In the genomic region with DNA sequence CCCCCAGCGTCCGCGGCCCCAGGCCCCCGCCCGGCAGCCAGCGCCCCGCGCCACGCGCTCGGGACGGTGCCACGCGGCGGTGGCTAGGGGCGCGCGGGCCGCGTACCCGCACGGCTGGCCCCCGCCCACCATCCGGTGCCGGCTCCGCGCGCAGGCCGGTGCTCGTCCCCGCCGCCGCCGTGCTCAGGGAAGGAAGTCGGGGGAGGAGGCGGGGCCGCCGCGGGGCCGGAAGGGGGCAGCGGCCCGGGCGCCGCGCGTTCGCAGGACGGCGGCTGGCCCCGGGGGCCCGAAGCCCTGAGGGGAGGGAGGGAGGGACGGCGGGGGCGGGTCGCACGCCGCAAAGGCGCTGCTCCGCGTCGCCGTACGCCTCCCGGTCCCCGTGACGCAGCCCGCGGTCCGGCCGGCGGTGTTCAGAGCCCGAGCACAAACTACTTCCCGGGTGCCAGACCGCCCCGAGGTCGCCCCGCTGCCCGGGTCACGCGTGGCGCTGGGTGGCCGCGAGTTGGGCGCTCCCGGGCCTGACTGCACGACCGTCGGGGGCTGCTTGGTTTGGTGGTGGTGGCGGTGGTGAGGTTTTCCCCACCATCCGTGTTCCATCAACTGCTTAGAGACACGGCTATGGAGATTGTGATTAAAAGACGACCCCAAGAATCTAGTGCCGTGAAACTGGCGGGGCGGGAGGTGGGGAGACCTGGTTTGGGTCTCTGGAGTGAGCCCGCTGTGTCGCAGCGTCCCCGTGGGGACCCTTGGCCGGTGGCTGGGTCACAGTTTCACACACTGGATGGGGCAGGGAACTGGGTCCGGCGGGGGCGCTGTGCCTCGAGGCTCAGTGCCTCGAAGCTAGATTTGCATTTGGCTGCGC, we compare ENCODE assay signal across 8 cellular contexts. TPM values are rescaled to one million over a fixed set of nuclear protein-coding genes. Genes with fewer than 3 reads are reported as not detected.
A peak's percentile ranks its signal among the peaks of the same experiment; 100 is the strongest.
DNase-seq lines count a peak whose midpoint lies in the region; ATAC-seq lines count a peak whose summit lies in the region.

Gene DCTD (minus strand): TSS at position 205 of the 862 bp plus-strand sequence. CDS start 1,818 bp downstream, outside the sequence.

- in situ Hi-C loops in ACHN (cut with HindIII; ENCODE audit: low pct_ligation_motif_present, low pct_unique_long_range_greater_than_20kb, low sequenced_read_pairs), result no loop called here

- no peaks in the 10 kb centered on the region for H3K79me1 ChIP-seq in mesendoderm (ENCODE audit: low read length)

- POLR2A ChIA-PET in activated CD8-positive, alpha-beta memory T cell treated with anti-CD3 and anti-CD28 coated beads for 36 hours (lab: Charles Lee), result interaction anchor here (0.5 kb wide), 1 partner anchor 180 kb away, joined by 4 read pairs; no protein-coding TSS in a partner anchor

- peak within 1 kb of the TSS; percentile 55 for H2BK120ac ChIP-seq in mesendoderm (ENCODE audit: low read depth, low read length)

- H2AK5ac ChIP-seq in mesendoderm (ENCODE audit: low read length), result peak within 1 kb of the TSS; percentile 82

- no CpG with 5 or more reads among the region's 106 CpGs for whole genome bisulfite sequencing in mesendoderm (ENCODE audit: extremely low coverage, insufficient coverage, low lambda C conversion rate)

- H3K36me3 ChIP-seq in effector memory CD4-positive, alpha-beta T cell (ENCODE audit: control insufficient read depth, insufficient read depth, low read length), result no peaks in the 10 kb centered on the region
- H3K36me3 ChIP-seq in mesendoderm (ENCODE audit: control insufficient read depth, insufficient read depth, low read length), result peaks cover 2% of the 10 kb centered on the region

- peak within 1 kb of the TSS; percentile 87 for H3K9ac ChIP-seq in mesendoderm (ENCODE audit: low read length)

- no peaks in the 10 kb centered on the region for H3K9me3 ChIP-seq in effector memory CD4-positive, alpha-beta T cell (ENCODE audit: control insufficient read depth, low read length)

- peak within 1 kb of the TSS; percentile 71 for H3K4me3 ChIP-seq in effector memory CD4-positive, alpha-beta T cell (ENCODE audit: insufficient read depth, low read depth, low read length, poor library complexity, severe bottlenecking)
- H3K4me3 ChIP-seq in mesendoderm (ENCODE audit: low read length), result peak within 1 kb of the TSS; percentile 55

- CTCF ChIA-PET in activated CD8-positive, alpha-beta memory T cell treated with anti-CD3 and anti-CD28 coated beads for 36 hours (lab: Charles Lee), result interaction anchor here (0.8 to 1.1 kb wide), 2 partner anchors 9 to 19 kb away, joined by 3 read pairs; no protein-coding TSS in a partner anchor

- peak within 1 kb of the TSS; percentile 95 for H3K56ac ChIP-seq in mesendoderm (ENCODE audit: low read length)

- H3K18ac ChIP-seq in mesendoderm (ENCODE audit: low read length), result peak within 1 kb of the TSS; percentile 97

- H3K27me3 ChIP-seq in effector memory CD4-positive, alpha-beta T cell (replicated peaks; ENCODE audit: control insufficient read depth, insufficient read depth, low read length, poor library complexity, severe bottlenecking), result no peaks in the 10 kb centered on the region
- H3K27me3 ChIP-seq in mesendoderm (ENCODE audit: insufficient read depth, low read length, poor library complexity), result no peaks in the 10 kb centered on the region

- H3K4me1 ChIP-seq in effector memory CD4-positive, alpha-beta T cell (ENCODE audit: control insufficient read depth, insufficient read depth, low read length, poor library complexity, severe bottlenecking), result peaks cover 15% of the 10 kb centered on the region
- peaks cover 1% of the 10 kb centered on the region for H3K4me1 ChIP-seq in mesendoderm (ENCODE audit: control insufficient read depth, low read depth, low read length)

- no peak within 1 kb of the TSS for H2BK15ac ChIP-seq in mesendoderm (replicated peaks; ENCODE audit: low read depth)

- no peaks in the 10 kb centered on the region for H3K79me2 ChIP-seq in mesendoderm (ENCODE audit: control insufficient read depth, insufficient read depth, low read length)

- H3K4me2 ChIP-seq in mesendoderm (ENCODE audit: low read length), result peak within 1 kb of the TSS; percentile 90

- ATAC-seq in GM18508 (IDR thresholded peaks at IDR 0.05; ENCODE audit: insufficient read depth, unreplicated experiment), result peak; percentile 78
- peak; percentile 87 for ATAC-seq in HG03025 (IDR thresholded peaks at IDR 0.05; ENCODE audit: low FRiP score, unreplicated experiment)

- DNase-seq in ACHN, result peak; percentile 72
- DNase-seq in NCI-H510A treated with DMSO at 0.1 percent for 48 hours (lab: John Stamatoyannopoulos, UW), result peak; percentile 37
- peak; percentile 58 to 70 (median 60) for DNase-seq in effector memory CD4-positive, alpha-beta T cell
- DNase-seq in mesendoderm, result peak; percentile 81
- DNase-seq in stimulated activated CD8-positive, alpha-beta memory T cell treated with anti-CD3 and anti-CD28 coated beads, Interleukin-15, amount 100 ng/mL, for 24 hours (ENCODE audit: low read depth), result peak; percentile 60

- H3K23ac ChIP-seq in mesendoderm (ENCODE audit: low read length), result peak within 1 kb of the TSS; percentile 80

- H4K8ac ChIP-seq in mesendoderm (ENCODE audit: low read depth, low read length), result peak within 1 kb of the TSS; percentile 93

- peak within 1 kb of the TSS; percentile 73 for H4K5ac ChIP-seq in mesendoderm (ENCODE audit: low read length)

- H3K27ac ChIP-seq in effector memory CD4-positive, alpha-beta T cell (ENCODE audit: insufficient read depth, low read length, poor library complexity, severe bottlenecking), result peak within 1 kb of the TSS; percentile 84
- H3K27ac ChIP-seq in mesendoderm (ENCODE audit: low read depth, low read length), result peak within 1 kb of the TSS; percentile 82

- peak within 1 kb of the TSS; percentile 91 for H3K4ac ChIP-seq in mesendoderm (ENCODE audit: low read depth, low read length)

- peak within 1 kb of the TSS; percentile 64 for H2BK5ac ChIP-seq in mesendoderm (ENCODE audit: low read length)

RNA-seq across cellular contexts. Expression of gene DCTD, which starts in this region (rescaled TPM):
- total RNA-seq in activated CD8-positive, alpha-beta memory T cell treated with anti-CD3 and anti-CD28 coated beads for 36 hours, result 100 to 1,000 TPM; 154 TPM
- polyA plus RNA-seq in mesendoderm (2013, experiment 1 of 2), result 70.5 TPM
- polyA plus RNA-seq in mesendoderm (2013, experiment 2 of 2), result 73.6 TPM

Comparison
In these comparisons a context has a peak if more than half of its experiments do, and no peak if none do; other contexts are left out.
1. Peak in every context shown above with its lines: DNase-seq, ATAC-seq, H3K4me3 ChIP-seq and H3K27ac ChIP-seq.